ENCODE assay signal across 18 cellular contexts in the genomic region with DNA sequence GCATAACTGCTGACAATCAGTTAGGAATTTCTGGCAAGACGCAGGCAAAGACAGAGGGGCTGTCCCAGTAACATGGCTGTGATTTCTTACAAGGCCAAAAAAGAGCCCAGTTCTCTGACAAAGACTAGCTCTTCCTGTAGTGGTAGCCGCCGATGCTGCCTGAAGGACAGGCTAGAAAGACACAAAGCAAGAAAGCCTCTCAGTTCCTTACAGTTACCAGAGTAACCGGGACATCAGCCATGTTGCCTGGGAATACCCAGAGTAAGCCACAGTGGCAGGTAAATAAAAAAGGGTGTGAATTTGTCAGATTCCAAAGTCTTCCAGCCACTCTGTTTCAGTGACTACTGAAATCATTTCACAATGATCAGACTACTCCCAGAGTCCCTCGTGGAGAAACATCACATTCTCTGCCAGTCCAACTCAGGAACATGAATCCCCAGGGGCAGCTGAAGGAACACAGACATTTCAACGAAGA.
DNase-seq lines count a peak whose midpoint lies in the region; ATAC-seq, FAIRE-seq and TF ChIP-seq lines count a peak whose summit lies in the region.
"Had no signal": no experiment of that assay in that cellular context is flagged by ENCODE, and none has a peak within 500 bp of the region (broad histone marks: within the 10 kb centered on the region; RNA-seq: fewer than 3 reads in every experiment).

No MANE protein-coding gene starts in this region.

- DNase-seq in Ammon's horn (ENCODE audit: low spot score) (peak; percentile 7), H1 (ENCODE audit: low read depth in 1 of 2, low spot score in 2 of 2) (no peak), kidney (no peak), smooth muscle cell (lab: John Stamatoyannopoulos, UW; ENCODE audit: unreplicated experiment) (no peak), CD1c-positive myeloid dendritic cell (ENCODE audit: extremely low spot score) (no peak), GM19240 (ENCODE audit: insufficient read length, low spot score) (no peak), amygdala (lab: John Stamatoyannopoulos, UW) (no peak)
- no peak for DNase-seq in activated naive CD8-positive, alpha-beta T cell treated with anti-CD3 and anti-CD28 coated beads, Interleukin-2, amount 50 U/mL, for 24 hours
- DNase-seq: activated CD4-positive, alpha-beta memory T cell treated with anti-CD3 and anti-CD28 coated beads, Interleukin-2, amount 10 ng/mL, durations not matched to agents 7 days and 5 days; Caco-2; erythroblast; naive thymus-derived CD4-positive, alpha-beta T cell; NCI-H1930; NCI-H510A treated with DMSO at 0.1 percent for 48 hours had no signal

- CTCF ChIA-PET in H1 (lab: Charles Lee; ENCODE audit: partially characterized antibody) = interaction anchor here (0.8 to 7.4 kb wide), 3 partner anchors 8 to 649 kb away, joined by 3 to 37 read pairs (median 4); no protein-coding TSS in a partner anchor

- H3K4me3 ChIP-seq in H1 (ENCODE audit: extremely low read depth in 1 of 4, insufficient read depth in 2 of 4, low read depth in 3 of 4, low read length in 4 of 4) (no peak overlapping the region), kidney (ENCODE audit: low read length in 2 of 2) (no peak overlapping the region), smooth muscle cell (no peak overlapping the region)

- no peaks in the 10 kb centered on the region for H3K36me3 Mint-ChIP-seq in activated naive CD8-positive, alpha-beta T cell treated with anti-CD3 and anti-CD28 coated beads, Interleukin-2, amount 50 U/mL, for 24 hours (ENCODE audit: low read depth)
- H3K36me3 Mint-ChIP-seq: naive thymus-derived CD4-positive, alpha-beta T cell had no signal

- no peak for FAIRE-seq in H1 (lab: Jason Lieb, UNC)
- FAIRE-seq in kidney (lab: Jason Lieb, UNC) = no peak
- FAIRE-seq: G401.6, GM12892 had no signal

- no peak overlapping the region for H3K4ac ChIP-seq in H1 (replicated peaks; ENCODE audit: insufficient read length, low read depth, low read length)

- no peaks in the 10 kb centered on the region for H3F3A ChIP-seq in smooth muscle cell (ENCODE audit: low read depth)

- H2AK5ac ChIP-seq in H1 (ENCODE audit: low read depth, low read length) = no peak overlapping the region

- H2BK5ac ChIP-seq in H1 (ENCODE audit: low read depth, low read length) = no peak overlapping the region

- no peak overlapping the region for H2BK20ac ChIP-seq in H1 (ENCODE audit: low read length)

- H3K9me3 Mint-ChIP-seq in activated naive CD8-positive, alpha-beta T cell treated with anti-CD3 and anti-CD28 coated beads, Interleukin-2, amount 50 U/mL, for 24 hours = peaks cover 14% of the 10 kb centered on the region

- H4K20me1 ChIP-seq in H1 (replicated peaks in 1 of 2; ENCODE audit: control insufficient read depth in 1 of 2, insufficient read depth in 2 of 2, low read length in 2 of 2) (no peaks in the 10 kb centered on the region), smooth muscle cell (ENCODE audit: low read depth) (no peaks in the 10 kb centered on the region)

- no peak overlapping the region for H3K23ac ChIP-seq in H1 (ENCODE audit: insufficient read length)

- H3K36me3 ChIP-seq in H1 (ENCODE audit: control insufficient read depth in 2 of 4, insufficient read depth in 4 of 4, low read length in 3 of 4) (no peaks in the 10 kb centered on the region), kidney (ENCODE audit: control insufficient read depth in 1 of 2, insufficient read depth in 2 of 2, low read length in 2 of 2) (no peaks in the 10 kb centered on the region), smooth muscle cell (ENCODE audit: low read depth) (no peaks in the 10 kb centered on the region)

- no peak overlapping the region for H3K9ac ChIP-seq in H1 (replicated peaks in 1 of 4; ENCODE audit: extremely low read depth in 1 of 4, low read depth in 3 of 4, low read length in 3 of 4)
- H3K9ac ChIP-seq in kidney (ENCODE audit: low read length in 2 of 2) = no peak overlapping the region
- no peak overlapping the region for H3K9ac ChIP-seq in smooth muscle cell (ENCODE audit: low read depth)

- TF ChIP-seq CTCF in H1 (IDR thresholded peaks at IDR 0.05; ENCODE audit: control extremely low read depth in 1 of 3, insufficient read depth in 1 of 3, low read depth in 1 of 3, low read length in 3 of 3) = no peak
- TF ChIP-seq CTCF in kidney (IDR thresholded peaks at IDR 0.05; ENCODE audit: borderline replicate concordance, extremely low read depth, insufficient read depth) = no peak
- no peak for TF ChIP-seq CTCF in smooth muscle cell (IDR thresholded peaks at IDR 0.05; ENCODE audit: borderline replicate concordance, insufficient read depth, poor library complexity, severe bottlenecking)

- H3K79me1 ChIP-seq in H1 (ENCODE audit: low read depth, low read length) = no peaks in the 10 kb centered on the region

- no peak overlapping the region for H3K27ac Mint-ChIP-seq in activated naive CD8-positive, alpha-beta T cell treated with anti-CD3 and anti-CD28 coated beads, Interleukin-2, amount 50 U/mL, for 24 hours
- H3K27ac Mint-ChIP-seq: activated CD4-positive, alpha-beta memory T cell treated with anti-CD3 and anti-CD28 coated beads, Interleukin-2, amount 10 ng/mL, durations not matched to agents 7 days and 5 days; dendritic cell treated with granulocyte-macrophage colony-stimulating factor and Interleukin-4, amounts not matched to agents 40 ng/mL and 50 ng/mL, for 4 days; naive thymus-derived CD4-positive, alpha-beta T cell; progenitor cell of endocrine pancreas had no signal

- intact Hi-C loops in kidney (cut with DNase I) = no loop called here

- H3K56ac ChIP-seq in H1 (replicated peaks; ENCODE audit: insufficient read length, low read depth, low read length) = no peak overlapping the region

- WGBS in H1 (ENCODE audit: extremely low coverage in 1 of 2, insufficient coverage in 1 of 2, insufficient read length in 1 of 2, insufficient replicate concordance in 2 of 2, low coverage in 1 of 2, low lambda C conversion rate in 2 of 2, missing lambda C conversion rate in 1 of 2), 2 experiments = 89% methylated on average over 6 of the region's 6 CpGs; no CpG with 5 or more reads in 1 of the 2 experiments
- 74% methylated on average over 6 of the region's 6 CpGs for WGBS in smooth muscle cell (ENCODE audit: low lambda C conversion rate)

- no peak overlapping the region for H2BK12ac ChIP-seq in H1 (ENCODE audit: low read depth, low read length)

- H3K4me3 Mint-ChIP-seq in activated naive CD8-positive, alpha-beta T cell treated with anti-CD3 and anti-CD28 coated beads, Interleukin-2, amount 50 U/mL, for 24 hours = no peak overlapping the region
- H3K4me3 Mint-ChIP-seq: activated CD4-positive, alpha-beta memory T cell treated with anti-CD3 and anti-CD28 coated beads, Interleukin-2, amount 10 ng/mL, durations not matched to agents 7 days and 5 days; dendritic cell treated with granulocyte-macrophage colony-stimulating factor and Interleukin-4, amounts not matched to agents 40 ng/mL and 50 ng/mL, for 4 days; naive thymus-derived CD4-positive, alpha-beta T cell had no signal

- no peak for ATAC-seq in activated naive CD8-positive, alpha-beta T cell treated with anti-CD3 and anti-CD28 coated beads, Interleukin-2, amount 50 U/mL, for 24 hours
- ATAC-seq: naive thymus-derived CD4-positive, alpha-beta T cell had no signal

- H3K4me1 ChIP-seq in H1 (replicated peaks in 1 of 4; ENCODE audit: control insufficient read depth in 3 of 4, insufficient read depth in 4 of 4, low read length in 3 of 4) (no peaks in the 10 kb centered on the region), kidney (ENCODE audit: control insufficient read depth in 1 of 2, insufficient read depth in 1 of 2, low read depth in 1 of 2, low read length in 2 of 2) (no peaks in the 10 kb centered on the region), smooth muscle cell (ENCODE audit: low read depth) (no peaks in the 10 kb centered on the region)
- H3K4me1 ChIP-seq: Caco-2 had no signal

- H2BK120ac ChIP-seq in H1 (replicated peaks; ENCODE audit: low read depth, low read length) = no peak overlapping the region

- no peak overlapping the region for H4K91ac ChIP-seq in H1 (replicated peaks; ENCODE audit: insufficient read length, low read length)

- no peak overlapping the region for H3K14ac ChIP-seq in H1 (ENCODE audit: insufficient read length)

- H3K4me2 ChIP-seq in H1 (ENCODE audit: insufficient read depth in 1 of 2, low read depth in 2 of 2, low read length in 2 of 2) (no peak overlapping the region), smooth muscle cell (no peak overlapping the region)

- TF ChIP-seq POLR2A in H1 (IDR thresholded peaks at IDR 0.05; ENCODE audit: control extremely low read depth in 1 of 2, low read depth in 2 of 2, low read length in 2 of 2) = no peak

- no peak overlapping the region for H4K8ac ChIP-seq in H1 (ENCODE audit: extremely low read depth, insufficient read depth, low read length)

- no peak overlapping the region for H2BK15ac ChIP-seq in H1 (ENCODE audit: low read length)

- H3K4me1 Mint-ChIP-seq in activated naive CD8-positive, alpha-beta T cell treated with anti-CD3 and anti-CD28 coated beads, Interleukin-2, amount 50 U/mL, for 24 hours = no peaks in the 10 kb centered on the region
- H3K4me1 Mint-ChIP-seq: activated CD4-positive, alpha-beta memory T cell treated with anti-CD3 and anti-CD28 coated beads, Interleukin-2, amount 10 ng/mL, durations not matched to agents 7 days and 5 days; naive thymus-derived CD4-positive, alpha-beta T cell had no signal

- H3K23me2 ChIP-seq in H1 (ENCODE audit: low read depth, low read length) = no peaks in the 10 kb centered on the region

- H3K27me3 ChIP-seq in H1 (replicated peaks in 1 of 4; ENCODE audit: control insufficient read depth in 3 of 4, extremely low read depth in 1 of 4, insufficient read depth in 3 of 4, low read length in 3 of 4) = no peaks in the 10 kb centered on the region
- H3K27me3 ChIP-seq in smooth muscle cell (ENCODE audit: low read depth) = no peaks in the 10 kb centered on the region

- no peaks in the 10 kb centered on the region for H3K79me2 ChIP-seq in H1 (ENCODE audit: control insufficient read depth in 1 of 2, insufficient read depth in 2 of 2, low read length in 2 of 2)
- H3K79me2 ChIP-seq in smooth muscle cell (ENCODE audit: low read depth) = no peaks in the 10 kb centered on the region

- no peak for TF ChIP-seq RAD21 in H1 (IDR thresholded peaks at IDR 0.05 in 1 of 2, conservative IDR thresholded peaks at IDR 0.05 in 1 of 2; ENCODE audit: low read depth in 2 of 2, low read length in 2 of 2)

- no peak overlapping the region for H3K18ac ChIP-seq in H1 (ENCODE audit: extremely low read depth, low read length)

- no peaks in the 10 kb centered on the region for H3K27me3 Mint-ChIP-seq in activated naive CD8-positive, alpha-beta T cell treated with anti-CD3 and anti-CD28 coated beads, Interleukin-2, amount 50 U/mL, for 24 hours
- H3K27me3 Mint-ChIP-seq: activated CD4-positive, alpha-beta memory T cell treated with anti-CD3 and anti-CD28 coated beads, Interleukin-2, amount 10 ng/mL, durations not matched to agents 7 days and 5 days; dendritic cell treated with granulocyte-macrophage colony-stimulating factor and Interleukin-4, amounts not matched to agents 40 ng/mL and 50 ng/mL, for 4 days; naive thymus-derived CD4-positive, alpha-beta T cell had no signal

- peak overlapping the region; percentile 69; the same call in 1 of the 2 replicates for H2AFZ ChIP-seq in H1 (ENCODE audit: low read length)
- peak overlapping the region; percentile 36 for H2AFZ ChIP-seq in smooth muscle cell (ENCODE audit: low read depth)

- POLR2A ChIA-PET in H1 (lab: Charles Lee; ENCODE audit: partially characterized antibody) = no interaction called here

- no peak for TF ChIP-seq EP300 in H1 (IDR thresholded peaks at IDR 0.05; ENCODE audit: borderline replicate concordance in 1 of 2, low read depth in 2 of 2, low read length in 2 of 2)

- H3K27ac ChIP-seq in H1 (ENCODE audit: low read depth, low read length) (no peak overlapping the region), kidney (ENCODE audit: low read depth in 2 of 2, low read length in 2 of 2) (peak overlapping the region; percentile 41 to 48), smooth muscle cell (ENCODE audit: low read depth) (no peak overlapping the region)

- no peaks in the 10 kb centered on the region for H3K9me3 ChIP-seq in H1 (ENCODE audit: insufficient read depth in 2 of 2, low read depth in 1 of 2, low read length in 1 of 2)
- no peaks in the 10 kb centered on the region for H3K9me3 ChIP-seq in kidney (ENCODE audit: control insufficient read depth in 1 of 2, low read length in 2 of 2)
- H3K9me3 ChIP-seq in smooth muscle cell (replicated peaks; ENCODE audit: low read depth) = no peaks in the 10 kb centered on the region
- H3K9me3 ChIP-seq: Caco-2 had no signal

- H4K5ac ChIP-seq in H1 (ENCODE audit: insufficient read length, low read depth, low read length) = no peak overlapping the region

Comparison
In these comparisons a context has a peak if more than half of its experiments do, and no peak if none do; other contexts are left out.
1. H3K27ac ChIP-seq: peak in kidney (2 of 2); none in H1 (single experiment) and smooth muscle cell (single experiment).